In the genomic region with DNA sequence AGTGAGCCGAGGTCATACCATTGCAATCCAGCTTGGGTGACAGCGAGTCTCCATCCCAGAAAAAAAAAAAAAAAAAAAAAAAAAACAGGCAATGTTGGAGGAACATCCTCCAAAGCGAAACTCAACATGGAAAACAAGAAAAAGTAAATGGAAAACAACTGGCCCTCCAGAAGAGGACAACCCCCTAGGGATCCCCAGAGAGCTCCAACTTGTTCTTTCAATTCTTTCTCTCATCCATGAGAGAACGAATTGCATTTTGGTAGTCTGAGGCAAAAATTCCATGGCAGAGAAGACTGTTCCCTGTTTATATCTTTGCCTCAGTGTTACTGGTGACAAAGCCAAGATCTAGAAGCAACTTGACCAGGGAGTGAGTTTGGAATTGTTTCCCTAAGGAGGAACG, we compare ENCODE assay signal across 32 cellular contexts.
"Had no signal": no experiment of that assay in that cellular context is flagged by ENCODE, and none has a peak within 500 bp of the region (broad histone marks: within the 10 kb centered on the region; RNA-seq: fewer than 3 reads in every experiment).

No MANE protein-coding gene starts in this region.

- H3K4me1 Mint-ChIP-seq: naive B cell; nephron progenitor cell; neural progenitor cell; stimulated activated memory B cell treated with anti-CD40 and anti-IgM and Interleukin-4, amounts not matched to agents 10 μg/mL and 1 μg/mL and 100 μg/mL, for 72 hours; stimulated activated naive CD8-positive, alpha-beta T cell treated with anti-CD3 and anti-CD28 coated beads, Interleukin-15, amount 100 ng/mL, for 72 hours had no signal

- H3K4me2 ChIP-seq: hepatocyte, neural progenitor cell had no signal

- DNase-seq: heart right ventricle; kidney glomerular epithelial cell; left cardiac atrium; mesendoderm; naive B cell; natural killer cell; nephron progenitor cell; ovary; right cardiac atrium; sigmoid colon; small intestine; spleen; stimulated activated CD4-positive, alpha-beta T cell treated with anti-CD3 and anti-CD28 coated beads, Interleukin-1b, Interleukin-23, amount 100 ng/mL, for 48 hours; stimulated activated CD4-positive, alpha-beta T cell treated with anti-CD3 and anti-CD28 coated beads, Interleukin-2, amount 100 ng/mL, for 48 hours; stimulated activated CD4-positive, alpha-beta T cell treated with anti-CD3 and anti-CD28 coated beads, Interleukin-4, amount 100 ng/mL, for 4 hours; stimulated activated CD8-positive, alpha-beta memory T cell treated with anti-CD3 and anti-CD28 coated beads, Interleukin-4, amount 100 ng/mL, for 48 hours; stimulated activated naive CD4-positive, alpha-beta T cell treated with Interleukin-2 at 50 U/mL for 16 hours; stimulated activated naive CD8-positive, alpha-beta T cell treated with anti-CD3 and anti-CD28 coated beads, Interleukin-15, amount 100 ng/mL, for 72 hours; substantia nigra; thyroid gland; transverse colon; upper lobe of left lung had no signal

- H2AFZ ChIP-seq: hepatocyte, neural progenitor cell had no signal

- H3K27me3 ChIP-seq: heart right ventricle, hepatocyte, neural progenitor cell, neutrophil, ovary, sigmoid colon, thyroid gland, transverse colon, upper lobe of left lung, vagina had no signal

- H3K9me3 Mint-ChIP-seq: neural progenitor cell; stimulated activated naive CD8-positive, alpha-beta T cell treated with anti-CD3 and anti-CD28 coated beads, Interleukin-15, amount 100 ng/mL, for 72 hours had no signal

- H3K9me3 ChIP-seq: heart right ventricle, neutrophil, ovary, sigmoid colon, spleen, thyroid gland, transverse colon, upper lobe of left lung, vagina had no signal

- ATAC-seq: left lobe of liver; natural killer cell; stimulated activated memory B cell treated with anti-CD40 and anti-IgM and Interleukin-4, amounts not matched to agents 10 μg/mL and 1 μg/mL and 100 μg/mL, for 72 hours; stimulated activated naive CD8-positive, alpha-beta T cell treated with anti-CD3 and anti-CD28 coated beads, Interleukin-15, amount 100 ng/mL, for 72 hours had no signal

- H3K9ac ChIP-seq: neural progenitor cell had no signal

- FAIRE-seq: keratinocyte, small intestine had no signal

- H3K27ac Mint-ChIP-seq: mesothelial cell of epicardium; naive B cell; natural killer cell; nephron progenitor cell; neural progenitor cell; progenitor cell of endocrine pancreas; stimulated activated memory B cell treated with anti-CD40 and anti-IgM and Interleukin-4, amounts not matched to agents 10 μg/mL and 1 μg/mL and 100 μg/mL, for 72 hours; stimulated activated naive CD8-positive, alpha-beta T cell treated with anti-CD3 and anti-CD28 coated beads, Interleukin-15, amount 100 ng/mL, for 72 hours had no signal

- H3K4me3 ChIP-seq: heart right ventricle, hepatocyte, lung, neural progenitor cell, ovary, sigmoid colon, spleen, thyroid gland, transverse colon, upper lobe of left lung, vagina had no signal

- H3K36me3 Mint-ChIP-seq: naive B cell; neural progenitor cell; stimulated activated memory B cell treated with anti-CD40 and anti-IgM and Interleukin-4, amounts not matched to agents 10 μg/mL and 1 μg/mL and 100 μg/mL, for 72 hours had no signal

- H3K4me3 Mint-ChIP-seq: mesothelial cell of epicardium; naive B cell; natural killer cell; nephron progenitor cell; neural progenitor cell; stimulated activated memory B cell treated with anti-CD40 and anti-IgM and Interleukin-4, amounts not matched to agents 10 μg/mL and 1 μg/mL and 100 μg/mL, for 72 hours; stimulated activated naive CD8-positive, alpha-beta T cell treated with anti-CD3 and anti-CD28 coated beads, Interleukin-15, amount 100 ng/mL, for 72 hours had no signal

- H3K79me2 ChIP-seq: hepatocyte had no signal

- H3K27ac ChIP-seq: heart right ventricle, hepatocyte, neural progenitor cell, neutrophil, ovary, sigmoid colon, spleen, thyroid gland, transverse colon, upper lobe of left lung, vagina had no signal

- H3K27me3 Mint-ChIP-seq: progenitor cell of endocrine pancreas had no signal

- H3K36me3 ChIP-seq: heart right ventricle, neural progenitor cell, neutrophil, ovary, sigmoid colon, spleen, thyroid gland, transverse colon, upper lobe of left lung, vagina had no signal

- H3K4me1 ChIP-seq: neural progenitor cell, sigmoid colon, spleen, thyroid gland, transverse colon, upper lobe of left lung, vagina had no signal
